In the genomic region with DNA sequence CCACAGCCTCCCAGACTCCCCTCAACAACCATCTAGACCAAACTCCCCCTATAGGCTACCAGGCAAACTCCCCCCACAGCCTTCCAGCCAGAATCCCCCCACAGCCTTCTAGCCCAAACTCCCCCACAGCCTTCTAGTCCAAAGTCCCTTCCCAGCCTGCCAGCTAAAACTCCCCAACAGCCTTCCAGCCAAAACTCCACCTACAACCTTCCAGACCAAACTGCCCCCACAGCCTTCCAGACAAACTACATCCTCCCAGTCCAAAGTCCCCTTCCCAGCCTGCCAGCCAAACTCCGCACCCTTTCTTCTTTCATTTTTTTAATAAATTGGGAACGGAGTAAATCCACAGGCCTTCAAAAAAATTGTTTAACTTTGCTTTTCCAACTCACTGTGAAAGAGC, we compare ENCODE assay signal across 14 cellular contexts. TPM values are rescaled to one million over a fixed set of nuclear protein-coding genes. Genes with fewer than 3 reads are reported as not detected.
"Had no signal": no experiment of that assay in that cellular context is flagged by ENCODE, and none has a peak within 500 bp of the region (broad histone marks: within the 10 kb centered on the region; RNA-seq: fewer than 3 reads in every experiment).

No MANE protein-coding gene starts in this region.

- H3K27me3 ChIP-seq: adrenal gland, ovary, tibial nerve had no signal

- H3K36me3 ChIP-seq: adrenal gland, ovary, tibial nerve had no signal

- H3K4me1 ChIP-seq: adrenal gland, tibial nerve had no signal

- DNase-seq: activated naive CD4-positive, alpha-beta T cell treated with anti-CD3 and anti-CD28 coated beads, Interleukin-2, amount 10 ng/mL, durations not matched to agents 7 days and 5 days; adrenal gland; caudate nucleus; effector memory CD4-positive, alpha-beta T cell; erythroblast; hypothalamus; left cardiac atrium; mammary epithelial cell; nephron progenitor cell; ovary had no signal

- H3K27ac ChIP-seq: adrenal gland, ovary, tibial nerve had no signal

- H3K9me3 ChIP-seq: adrenal gland, ovary had no signal

- H3K27ac Mint-ChIP-seq: activated naive CD4-positive, alpha-beta T cell treated with anti-CD3 and anti-CD28 coated beads, Interleukin-2, amount 10 ng/mL, durations not matched to agents 7 days and 5 days; activated T-helper 2 cell treated with anti-CD3 and anti-CD28 coated beads, Interferon-gamma antibody, Interleukin-2, Interleukin-4, amounts not matched to agents 10 μg/mL and 5 μg/mL and 100 μg/mL, durations not matched to agents 14 hours and 24 hours and 36 hours; nephron progenitor cell had no signal

- ATAC-seq: activated CD4-positive, CD25-positive, alpha-beta regulatory T cell treated with anti-CD3 and anti-CD28 coated beads, Interleukin-2, amount 50 U/mL, for 24 hours; left cardiac atrium had no signal

- H3K36me3 Mint-ChIP-seq: activated naive CD4-positive, alpha-beta T cell treated with anti-CD3 and anti-CD28 coated beads, Interleukin-2, amount 10 ng/mL, durations not matched to agents 7 days and 5 days had no signal

- H3K4me1 Mint-ChIP-seq: activated naive CD4-positive, alpha-beta T cell treated with anti-CD3 and anti-CD28 coated beads, Interleukin-2, amount 10 ng/mL, durations not matched to agents 7 days and 5 days had no signal

- H3K4me3 ChIP-seq: adrenal gland, ovary, tibial nerve had no signal

- H3K9me3 Mint-ChIP-seq: activated naive CD4-positive, alpha-beta T cell treated with anti-CD3 and anti-CD28 coated beads, Interleukin-2, amount 10 ng/mL, durations not matched to agents 7 days and 5 days; activated T-helper 2 cell treated with anti-CD3 and anti-CD28 coated beads, Interferon-gamma antibody, Interleukin-2, Interleukin-4, amounts not matched to agents 10 μg/mL and 5 μg/mL and 100 μg/mL, durations not matched to agents 14 hours and 24 hours and 36 hours had no signal

- H3K4me3 Mint-ChIP-seq: activated naive CD4-positive, alpha-beta T cell treated with anti-CD3 and anti-CD28 coated beads, Interleukin-2, amount 10 ng/mL, durations not matched to agents 7 days and 5 days; nephron progenitor cell had no signal

RNA-seq across cellular contexts. Expression of a gene that starts 37.4 kb away (rescaled TPM):
- total RNA-seq: activated T-helper 2 cell treated with anti-CD3 and anti-CD28 coated beads, Interferon-gamma antibody, Interleukin-2, Interleukin-4, amounts not matched to agents 10 μg/mL and 5 μg/mL and 100 μg/mL, durations not matched to agents 14 hours and 24 hours and 36 hours; T-helper 2 cell treated with Interferon-gamma antibody and Interleukin-4, amounts not matched to agents 100 ng/mL and 5 ng/mL, for 36 hours had no signal
